Comparison of ENCODE assay signal across 17 cellular contexts in the genomic region with DNA sequence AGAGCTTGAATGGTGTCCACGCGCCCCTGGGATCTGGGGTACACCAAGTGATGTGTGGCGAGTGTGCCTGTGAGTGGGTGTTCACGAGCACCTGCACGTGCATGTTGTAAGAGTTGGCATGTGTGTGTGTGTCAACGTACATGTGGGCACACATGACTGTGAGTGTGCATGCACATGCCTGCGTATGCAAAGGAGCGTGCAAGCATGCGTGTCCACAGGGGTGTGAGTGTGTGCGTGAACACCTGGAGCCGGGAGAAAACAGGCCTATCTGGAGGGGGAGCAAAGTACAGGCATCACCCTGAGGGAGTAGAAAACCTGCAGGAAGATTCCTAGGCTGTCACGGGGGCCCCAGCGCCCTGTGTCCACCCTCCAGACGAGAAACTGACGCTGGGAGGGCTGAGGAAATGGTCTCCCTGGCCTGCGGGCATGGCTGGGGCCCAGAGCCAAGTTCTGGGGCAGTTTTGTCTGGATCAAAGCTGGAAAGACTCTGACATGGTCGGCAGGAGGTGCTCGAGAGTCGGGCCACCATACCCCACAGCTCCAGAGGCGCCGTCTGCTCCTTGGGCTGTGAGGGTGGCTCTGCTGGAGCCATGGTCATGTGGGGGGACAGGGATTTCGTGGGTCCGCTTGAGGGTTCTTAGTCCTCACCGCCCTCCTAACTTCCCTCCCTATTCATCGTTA. TPM values are rescaled to one million over a fixed set of nuclear protein-coding genes. Genes with fewer than 3 reads are reported as not detected.
DNase-seq lines count a peak whose midpoint lies in the region; TF ChIP-seq lines count a peak whose summit lies in the region.
"Had no signal": no experiment of that assay in that cellular context is flagged by ENCODE, and none has a peak within 500 bp of the region (broad histone marks: within the 10 kb centered on the region; RNA-seq: fewer than 3 reads in every experiment).

No MANE protein-coding gene starts in this region.

- peaks cover 11% of the 10 kb centered on the region; the same call in 1 of the 2 replicates for H3K36me3 Mint-ChIP-seq in HFFc6 (ENCODE audit: low read depth)
- H3K36me3 Mint-ChIP-seq: activated naive CD8-positive, alpha-beta T cell treated with anti-CD3 and anti-CD28 coated beads, Interleukin-2, amount 10 ng/mL, durations not matched to agents 7 days and 5 days had no signal

- peak; percentile 21 for TF ChIP-seq CTCF in GM12865 (IDR thresholded peaks at IDR 0.05; ENCODE audit: insufficient read depth, low read depth, low read length, missing control alignments)
- TF ChIP-seq CTCF in HFFc6 (IDR thresholded peaks at IDR 0.05), result 0 out of 2 replicates have a peak, but pooled peaks have one; percentile 3
- TF ChIP-seq CTCF in kidney epithelial cell (IDR thresholded peaks at IDR 0.05; ENCODE audit: insufficient read depth, low read length, poor library complexity, severe bottlenecking), result peak; percentile 6

- peaks cover 10% of the 10 kb centered on the region for H3K27me3 ChIP-seq in kidney epithelial cell (ENCODE audit: control insufficient read depth, insufficient read depth, low read length)
- H3K27me3 ChIP-seq: cardiac muscle cell had no signal

- H3K4me3 ChIP-seq in GM12865 (ENCODE audit: low read depth, low read length), result no peak overlapping the region
- H3K4me3 ChIP-seq in kidney epithelial cell (ENCODE audit: low read depth, low read length), result no peak overlapping the region
- H3K4me3 ChIP-seq: cardiac muscle cell had no signal

- no peaks in the 10 kb centered on the region; the same call in 1 of the 2 replicates for H3K27me3 Mint-ChIP-seq in HFFc6 (ENCODE audit: insufficient read depth)

- H3K4me1 Mint-ChIP-seq in HFFc6 (ENCODE audit: low read depth), result peaks cover 23% of the 10 kb centered on the region
- H3K4me1 Mint-ChIP-seq: activated naive CD8-positive, alpha-beta T cell treated with anti-CD3 and anti-CD28 coated beads, Interleukin-2, amount 10 ng/mL, durations not matched to agents 7 days and 5 days; naive B cell had no signal

- no peak for DNase-seq in GM12865 (ENCODE audit: low read depth)
- no peak for DNase-seq in HFFc6
- peak; percentile 47 for DNase-seq in RKO (ENCODE audit: low spot score)
- no peak for DNase-seq in kidney epithelial cell (ENCODE audit: low read depth)
- no peak for DNase-seq in NCI-H748 (lab: John Stamatoyannopoulos, UW; ENCODE audit: unreplicated experiment)
- DNase-seq in KG1 (lab: John Stamatoyannopoulos, UW), result no peak
- no peak for DNase-seq in H4 (ENCODE audit: low spot score)
- DNase-seq: activated CD4-positive, alpha-beta T cell treated with anti-CD3 and anti-CD28 coated beads for 4 hours; activated naive CD8-positive, alpha-beta T cell treated with anti-CD3 and anti-CD28 coated beads, Interleukin-2, amount 10 ng/mL, durations not matched to agents 7 days and 5 days; CD4-positive, alpha-beta T cell; effector CD8-positive, alpha-beta T cell; EL; naive B cell; T-helper 2 cell had no signal

- no peaks in the 10 kb centered on the region for H3K9me3 Mint-ChIP-seq in HFFc6
- H3K9me3 Mint-ChIP-seq: activated naive CD8-positive, alpha-beta T cell treated with anti-CD3 and anti-CD28 coated beads, Interleukin-2, amount 10 ng/mL, durations not matched to agents 7 days and 5 days; CD4-positive, alpha-beta T cell; naive B cell had no signal

- H3K27ac Mint-ChIP-seq in HFFc6, result no peak overlapping the region
- H3K27ac Mint-ChIP-seq: activated naive CD8-positive, alpha-beta T cell treated with anti-CD3 and anti-CD28 coated beads, Interleukin-2, amount 10 ng/mL, durations not matched to agents 7 days and 5 days; CD4-positive, alpha-beta T cell; naive B cell had no signal

- no peak overlapping the region for H3K4me3 Mint-ChIP-seq in HFFc6
- H3K4me3 Mint-ChIP-seq: activated naive CD8-positive, alpha-beta T cell treated with anti-CD3 and anti-CD28 coated beads, Interleukin-2, amount 10 ng/mL, durations not matched to agents 7 days and 5 days; CD4-positive, alpha-beta T cell; naive B cell had no signal

- no peaks in the 10 kb centered on the region for H3K36me3 ChIP-seq in kidney epithelial cell (ENCODE audit: control insufficient read depth, insufficient read depth, low read length)
- H3K36me3 ChIP-seq: cardiac muscle cell had no signal

RNA-seq across cellular contexts. Expression of a gene that starts 31.8 kb away (rescaled TPM):
- total RNA-seq in HFFc6 (2021; fragmentation: NEBNext Ultra II Directional; extraction: Animal tissue kit (Norgen Biotek cat#: 25700)), result 10 to 100 TPM; 11.3 to 29.6 (median 26.0) TPM
- total RNA-seq in kidney epithelial cell, result 37.9 and 39.5 TPM in 2 replicates
- total RNA-seq in H4 (2014; rRNA removed; shearing (Covaris generic)), result 13.0 and 14.2 TPM in 2 replicates
- total RNA-seq: activated naive CD8-positive, alpha-beta T cell treated with anti-CD3 and anti-CD28 coated beads, Interleukin-2, amount 10 ng/mL, durations not matched to agents 7 days and 5 days; pulmonary artery endothelial cell had no signal

RNA-seq across cellular contexts. Expression of a gene that starts 55.6 kb away (rescaled TPM):
- 100 to 1,000 TPM in 4 of 6 experiments, 10 to 100 TPM in 2; 34.0 to 113 (median 102) TPM for total RNA-seq in HFFc6 (2021; fragmentation: NEBNext Ultra II Directional; extraction: Animal tissue kit (Norgen Biotek cat#: 25700))
- 0.27 TPM in 1 of 2 replicates, not detected in the other for total RNA-seq in kidney epithelial cell
- 16.5 and 18.9 TPM in 2 replicates for total RNA-seq in H4 (2014; rRNA removed; shearing (Covaris generic))
- total RNA-seq: activated naive CD8-positive, alpha-beta T cell treated with anti-CD3 and anti-CD28 coated beads, Interleukin-2, amount 10 ng/mL, durations not matched to agents 7 days and 5 days; CD4-positive, alpha-beta T cell; pulmonary artery endothelial cell; RPMI7951 had no signal

Comparison
In these comparisons a context has a peak if more than half of its experiments do, and no peak if none do; other contexts are left out.
1. RNA of a gene that starts 55.6 kb away (total RNA-seq): 34.0 to 113 TPM in HFFc6 and 16.5 to 18.9 TPM in H4; 0.27 TPM in kidney epithelial cell; every median in the first group is over 10 times any median in the second.
2. Peak in every context shown above with its lines, with median percentiles within 50 percentile points of each other: CTCF ChIP-seq.